7 cellular contexts compared by ENCODE assay signal in genomic region chr1:224666078-224666477, GRCh38.
"Had no signal": no experiment of that assay in that cellular context is flagged by ENCODE, and none has a peak within 500 bp of the region (broad histone marks: within the 10 kb centered on the region; RNA-seq: fewer than 3 reads in every experiment).

No MANE protein-coding gene starts in this region.

- DNase-seq: H7, IMR-90, KG1 had no signal

- H3K9me3 ChIP-seq: HAP-1 had no signal

- H3K4me2 ChIP-seq: GM23338 had no signal

- H3K27ac Mint-ChIP-seq: GM23338 had no signal

- H3K36me3 ChIP-seq: HAP-1 had no signal

- ATAC-seq: GM23338, HCT116, K562 had no signal

- H3K4me1 ChIP-seq: HAP-1 had no signal

- H3K4me3 Mint-ChIP-seq: GM23338 had no signal

- H3K4me1 Mint-ChIP-seq: GM23338 had no signal

- H3K4me3 ChIP-seq: GM23338, HAP-1, K562 had no signal
